27 cellular contexts compared by ENCODE assay signal in genomic region chr3:52779011-52779410, GRCh38. TPM values are rescaled to one million over a fixed set of nuclear protein-coding genes. Genes with fewer than 3 reads are reported as not detected.
DNase-seq lines count a peak whose midpoint lies in the region; ATAC-seq and TF ChIP-seq lines count a peak whose summit lies in the region.
"Had no signal": no experiment of that assay in that cellular context is flagged by ENCODE, and none has a peak within 500 bp of the region (broad histone marks: within the 10 kb centered on the region; RNA-seq: fewer than 3 reads in every experiment).

No MANE protein-coding gene starts in this region.

- intact Hi-C loops in Right ventricle myocardium superior (cut with DNase I) = no loop called here
- intact Hi-C loops in left ventricle myocardium inferior (cut with micrococcal nuclease) = no loop called here

- no peaks in the 10 kb centered on the region for H3K9me3 Mint-ChIP-seq in memory B cell
- no peaks in the 10 kb centered on the region for H3K9me3 Mint-ChIP-seq in stimulated activated memory B cell treated with anti-CD40 and anti-IgM and Interleukin-4, amounts not matched to agents 10 μg/mL and 1 μg/mL and 100 μg/mL, for 72 hours
- peaks cover 2% of the 10 kb centered on the region; the same call in 1 of the 3 replicates for H3K9me3 Mint-ChIP-seq in GM23338
- H3K9me3 Mint-ChIP-seq: activated CD4-positive, alpha-beta T cell treated with anti-CD3 and anti-CD28 coated beads, Interleukin-2, amount 10 ng/mL, durations not matched to agents 24 days and 14 days; activated naive CD4-positive, alpha-beta T cell treated with anti-CD3 and anti-CD28 coated beads, Interleukin-2, amount 50 U/mL, for 72 hours had no signal

- no peaks in the 10 kb centered on the region for H3K4me1 ChIP-seq in left ventricle myocardium inferior
- peaks cover 26% of the 10 kb centered on the region for H3K4me1 ChIP-seq in OCI-LY1 (ENCODE audit: insufficient read depth, low read length, severe bottlenecking)
- no peaks in the 10 kb centered on the region for H3K4me1 ChIP-seq in GM23338 (ENCODE audit: insufficient read depth)
- H3K4me1 ChIP-seq: breast epithelium, HAP-1, upper lobe of left lung had no signal

- H3F3A ChIP-seq in OCI-LY1 (ENCODE audit: insufficient read depth, low read length) (no peaks in the 10 kb centered on the region), GM23338 (replicated peaks; ENCODE audit: low read depth) (no peaks in the 10 kb centered on the region)

- no peaks in the 10 kb centered on the region for H4K20me1 ChIP-seq in OCI-LY1 (ENCODE audit: insufficient read depth, low read length)
- H4K20me1 ChIP-seq in GM23338 (replicated peaks; ENCODE audit: insufficient read depth) = no peaks in the 10 kb centered on the region

- H3K27me3 Mint-ChIP-seq in memory B cell (no peaks in the 10 kb centered on the region), GM23338 (ENCODE audit: insufficient read depth, low read depth, poor library complexity) (no peaks in the 10 kb centered on the region)
- no peaks in the 10 kb centered on the region for H3K27me3 Mint-ChIP-seq in stimulated activated memory B cell treated with anti-CD40 and anti-IgM and Interleukin-4, amounts not matched to agents 10 μg/mL and 1 μg/mL and 100 μg/mL, for 72 hours

- no peak overlapping the region for H3K4me3 Mint-ChIP-seq in memory B cell
- H3K4me3 Mint-ChIP-seq in stimulated activated memory B cell treated with anti-CD40 and anti-IgM and Interleukin-4, amounts not matched to agents 10 μg/mL and 1 μg/mL and 100 μg/mL, for 72 hours = no peak overlapping the region
- no peak overlapping the region for H3K4me3 Mint-ChIP-seq in GM23338
- H3K4me3 Mint-ChIP-seq: activated CD4-positive, alpha-beta T cell treated with anti-CD3 and anti-CD28 coated beads, Interleukin-2, amount 10 ng/mL, durations not matched to agents 24 days and 14 days had no signal

- H3K79me2 ChIP-seq in OCI-LY1 (ENCODE audit: insufficient read depth, low read length) (no peaks in the 10 kb centered on the region), GM23338 (replicated peaks; ENCODE audit: insufficient read depth) (no peaks in the 10 kb centered on the region)

- no peak overlapping the region for H3K9ac ChIP-seq in OCI-LY1 (ENCODE audit: low read length)
- H3K9ac ChIP-seq: KMS-11 had no signal

- peaks cover 19% of the 10 kb centered on the region for H3K27me3 ChIP-seq in left ventricle myocardium inferior (ENCODE audit: low read depth)
- H3K27me3 ChIP-seq in OCI-LY1 (ENCODE audit: insufficient read depth, low read length) = no peaks in the 10 kb centered on the region
- H3K27me3 ChIP-seq in GM23338 (ENCODE audit: insufficient read depth) = no peaks in the 10 kb centered on the region
- H3K27me3 ChIP-seq: breast epithelium, upper lobe of left lung had no signal

- no peaks in the 10 kb centered on the region for H3K36me3 ChIP-seq in left ventricle myocardium inferior
- no peaks in the 10 kb centered on the region for H3K36me3 ChIP-seq in OCI-LY1 (ENCODE audit: insufficient read depth, low read length)
- H3K36me3 ChIP-seq in GM23338 (ENCODE audit: insufficient read depth) = no peaks in the 10 kb centered on the region
- H3K36me3 ChIP-seq: breast epithelium, HAP-1, upper lobe of left lung had no signal

- H3K27ac Mint-ChIP-seq in memory B cell = peak overlapping the region; percentile 99
- H3K27ac Mint-ChIP-seq in stimulated activated memory B cell treated with anti-CD40 and anti-IgM and Interleukin-4, amounts not matched to agents 10 μg/mL and 1 μg/mL and 100 μg/mL, for 72 hours = peak overlapping the region; percentile 90
- H3K27ac Mint-ChIP-seq in GM23338 = no peak overlapping the region
- H3K27ac Mint-ChIP-seq: activated CD4-positive, alpha-beta T cell treated with anti-CD3 and anti-CD28 coated beads, Interleukin-2, amount 10 ng/mL, durations not matched to agents 24 days and 14 days; progenitor cell of endocrine pancreas had no signal

- peak; percentile 17 for DNase-seq in Right ventricle myocardium superior
- DNase-seq in left ventricle myocardium inferior = no peak
- DNase-seq in memory B cell (ENCODE audit: low spot score in 2 of 2) = no peak
- DNase-seq in DMS79 treated with DMSO at 0.1 percent for 48 hours (lab: John Stamatoyannopoulos, UW) = no peak
- no peak for DNase-seq in GM23338 (ENCODE audit: low spot score)
- DNase-seq: ACHN; activated CD4-positive, alpha-beta T cell treated with anti-CD3 and anti-CD28 coated beads, Interleukin-2, amount 10 ng/mL, durations not matched to agents 24 days and 14 days; DND-41; foreskin fibroblast; kidney glomerular epithelial cell; NCI-H1417; NCI-H2081 treated with DMSO at 0.1 percent for 48 hours; NCI-H774; T-helper 2 cell had no signal

- TF ChIP-seq CTCF in left ventricle myocardium inferior (IDR thresholded peaks at IDR 0.05; ENCODE audit: borderline replicate concordance) = no peak
- no peak for TF ChIP-seq CTCF in OCI-LY1 (IDR thresholded peaks at IDR 0.05; ENCODE audit: low read length)
- TF ChIP-seq CTCF in GM23338 (conservative IDR thresholded peaks at IDR 0.05; ENCODE audit: low read depth in 2 of 2) = no peak

- H3K4me2 ChIP-seq in OCI-LY1 (ENCODE audit: low read length) (peak overlapping the region; percentile 36; the same call in 1 of the 2 replicates), GM23338 (no peak overlapping the region)
- H3K4me2 ChIP-seq: KMS-11 had no signal

- H3K36me3 Mint-ChIP-seq in memory B cell (no peaks in the 10 kb centered on the region), GM23338 (ENCODE audit: low read depth) (no peaks in the 10 kb centered on the region; the same call in 2 of the 3 replicates)
- no peaks in the 10 kb centered on the region for H3K36me3 Mint-ChIP-seq in stimulated activated memory B cell treated with anti-CD40 and anti-IgM and Interleukin-4, amounts not matched to agents 10 μg/mL and 1 μg/mL and 100 μg/mL, for 72 hours
- H3K36me3 Mint-ChIP-seq: activated naive CD4-positive, alpha-beta T cell treated with anti-CD3 and anti-CD28 coated beads, Interleukin-2, amount 50 U/mL, for 72 hours had no signal

- no peak for ATAC-seq in Right ventricle myocardium superior (ENCODE audit: poor library complexity)
- no peak for ATAC-seq in memory B cell (ENCODE audit: low read depth)
- ATAC-seq in stimulated activated memory B cell treated with anti-CD40 and anti-IgM and Interleukin-4, amounts not matched to agents 10 μg/mL and 1 μg/mL and 100 μg/mL, for 72 hours = no peak
- no peak for ATAC-seq in GM21576 (IDR thresholded peaks at IDR 0.05; ENCODE audit: unreplicated experiment)
- no peak for ATAC-seq in GM23338
- ATAC-seq: activated naive CD4-positive, alpha-beta T cell treated with anti-CD3 and anti-CD28 coated beads, Interleukin-2, amount 50 U/mL, for 72 hours; SK-N-SH treated with all-trans-retinoic acid at 6 μM for 48 hours had no signal

- no peaks in the 10 kb centered on the region for H3K9me3 ChIP-seq in left ventricle myocardium inferior (replicated peaks)
- no peaks in the 10 kb centered on the region for H3K9me3 ChIP-seq in OCI-LY1 (ENCODE audit: low read length)
- H3K9me3 ChIP-seq: breast epithelium, HAP-1, upper lobe of left lung had no signal

- H3K4me1 Mint-ChIP-seq in memory B cell = peaks cover 12% of the 10 kb centered on the region
- peaks cover 20% of the 10 kb centered on the region for H3K4me1 Mint-ChIP-seq in stimulated activated memory B cell treated with anti-CD40 and anti-IgM and Interleukin-4, amounts not matched to agents 10 μg/mL and 1 μg/mL and 100 μg/mL, for 72 hours
- H3K4me1 Mint-ChIP-seq in GM23338 = peaks cover 12% of the 10 kb centered on the region

- H2AFZ ChIP-seq in OCI-LY1 (ENCODE audit: low read length) = no peak overlapping the region
- H2AFZ ChIP-seq in GM23338 = no peak overlapping the region

- no peaks in the 10 kb centered on the region for H3K9me2 ChIP-seq in OCI-LY1 (ENCODE audit: low read depth, low read length)
- peaks cover 6% of the 10 kb centered on the region; the same call in 1 of the 2 replicates for H3K9me2 ChIP-seq in GM23338 (ENCODE audit: insufficient read depth)

- H3K4me3 ChIP-seq in left ventricle myocardium inferior = no peak overlapping the region
- H3K4me3 ChIP-seq in OCI-LY1 (ENCODE audit: low read depth, low read length, poor library complexity, severe bottlenecking) = no peak overlapping the region
- no peak overlapping the region for H3K4me3 ChIP-seq in GM23338
- H3K4me3 ChIP-seq: breast epithelium, coronary artery, HAP-1, upper lobe of left lung had no signal

- no peak overlapping the region for H3K27ac ChIP-seq in left ventricle myocardium inferior (replicated peaks)
- H3K27ac ChIP-seq in OCI-LY1 (ENCODE audit: low read depth, low read length, poor library complexity, severe bottlenecking) = no peak overlapping the region
- no peak overlapping the region for H3K27ac ChIP-seq in GM23338 (ENCODE audit: low read depth)
- H3K27ac ChIP-seq: breast epithelium, coronary artery, KMS-11, upper lobe of left lung had no signal

RNA-seq across cellular contexts. Expression of gene ITIH1, which starts 1.6 kb away (rescaled TPM):
- total RNA-seq in Right ventricle myocardium superior (not detected), left ventricle myocardium inferior (not detected)
- not detected in 2 replicates for total RNA-seq in GM23338 (2014; rRNA removed; shearing (Covaris generic))
- not detected in 2 replicates for polyA plus RNA-seq in GM23338 (2016; fragmentation: Nextera tagmentation; extraction: Ambion mirVana)
- total RNA-seq: activated CD4-positive, alpha-beta T cell treated with anti-CD3 and anti-CD28 coated beads, Interleukin-2, amount 10 ng/mL, durations not matched to agents 24 days and 14 days; activated naive CD4-positive, alpha-beta T cell treated with anti-CD3 and anti-CD28 coated beads, Interleukin-2, amount 50 U/mL, for 72 hours; lung microvascular endothelial cell had no signal
- polyA plus RNA-seq: BJ had no signal

RNA-seq across cellular contexts. Expression of gene NEK4, which starts 8.3 kb away (rescaled TPM):
- total RNA-seq in Right ventricle myocardium superior (19.5 TPM), left ventricle myocardium inferior (17.7 TPM)
- 26.1 and 42.7 TPM in 2 replicates for total RNA-seq in GM23338 (2014; rRNA removed; shearing (Covaris generic))
- polyA plus RNA-seq in GM23338 (2016; fragmentation: Nextera tagmentation; extraction: Ambion mirVana) = 8.6 and 9.0 TPM in 2 replicates

RNA-seq across cellular contexts. Expression of gene ITIH3, which starts 15.6 kb away (rescaled TPM):
- total RNA-seq in Right ventricle myocardium superior = 0.35 TPM
- total RNA-seq in left ventricle myocardium inferior = 0.55 TPM
- 0.31 TPM in 1 of 2 replicates, not detected in the other for total RNA-seq in GM23338 (2014; rRNA removed; shearing (Covaris generic))
- not detected in 2 replicates for polyA plus RNA-seq in GM23338 (2016; fragmentation: Nextera tagmentation; extraction: Ambion mirVana)
- total RNA-seq: activated CD4-positive, alpha-beta T cell treated with anti-CD3 and anti-CD28 coated beads, Interleukin-2, amount 10 ng/mL, durations not matched to agents 24 days and 14 days; activated naive CD4-positive, alpha-beta T cell treated with anti-CD3 and anti-CD28 coated beads, Interleukin-2, amount 50 U/mL, for 72 hours had no signal

RNA-seq across cellular contexts. Expression of gene ITIH4, which starts 51.5 kb away (rescaled TPM):
- total RNA-seq in Right ventricle myocardium superior (1.3 TPM), left ventricle myocardium inferior (5.0 TPM)
- total RNA-seq in GM23338 (2014; rRNA removed; shearing (Covaris generic)) = 1.4 and 6.4 TPM in 2 replicates
- polyA plus RNA-seq in GM23338 (2016; fragmentation: Nextera tagmentation; extraction: Ambion mirVana) = 0.82 and 0.89 TPM in 2 replicates

RNA-seq across cellular contexts. Expression of gene MUSTN1, which starts 55.8 kb away (rescaled TPM):
- total RNA-seq in Right ventricle myocardium superior (17.8 TPM), left ventricle myocardium inferior (32.7 TPM)
- total RNA-seq in GM23338 (2014; rRNA removed; shearing (Covaris generic)) = 1.4 TPM in 1 of 2 replicates, not detected in the other
- polyA plus RNA-seq in GM23338 (2016; fragmentation: Nextera tagmentation; extraction: Ambion mirVana) = 0.40 and 1.2 TPM in 2 replicates
- total RNA-seq: progenitor cell of endocrine pancreas had no signal
- polyA plus RNA-seq: BJ had no signal
